In genomic region chr2:111735838-111736711, GRCh38 we compare ENCODE assay signal across 8 cellular contexts.
DNase-seq lines count a peak whose midpoint lies in the region; ATAC-seq, FAIRE-seq and TF ChIP-seq lines count a peak whose summit lies in the region.
"Not testable (repeated sequence)": the region's sequence is repeated elsewhere in the genome, so short reads cannot be mapped to it uniquely, and the experiment has no call there.

No MANE protein-coding gene starts in this region.

- H3K9me3 Mint-ChIP-seq in CD4-positive, CD25-positive, alpha-beta regulatory T cell; stimulated activated memory B cell treated with anti-CD40 and anti-IgM and Interleukin-4, amounts not matched to agents 10 μg/mL and 1 μg/mL and 100 μg/mL, for 72 hours: not testable (repeated sequence)

- H3K4me1 Mint-ChIP-seq in CD4-positive, CD25-positive, alpha-beta regulatory T cell; stimulated activated memory B cell treated with anti-CD40 and anti-IgM and Interleukin-4, amounts not matched to agents 10 μg/mL and 1 μg/mL and 100 μg/mL, for 72 hours: not testable (repeated sequence)

- not testable (repeated sequence) for H3K79me2 ChIP-seq in PC-9 (ENCODE audit: low read depth); fibroblast of lung (ENCODE audit: control insufficient read depth, insufficient read depth, low read length)

- H4K20me1 ChIP-seq in PC-9 (ENCODE audit: insufficient read depth); fibroblast of lung (ENCODE audit: control insufficient read depth, extremely low read depth, insufficient read depth, low read length): not testable (repeated sequence)

- H3F3A ChIP-seq in PC-9 (ENCODE audit: insufficient read depth, low read depth): not testable (repeated sequence)

- POLR2A ChIA-PET in PC-9 (lab: Charles Lee; ENCODE audit: unreplicated experiment): not testable (repeated sequence)

- H3K4me1 ChIP-seq in CD4-positive, CD25-positive, alpha-beta regulatory T cell (ENCODE audit: control insufficient read depth, insufficient read depth, low read length, poor library complexity, severe bottlenecking); adipocyte (ENCODE audit: control insufficient read depth, insufficient read depth, low read length); fibroblast of lung (ENCODE audit: control insufficient read depth, extremely low read depth, insufficient read depth, low read length); lower lobe of right lung: not testable (repeated sequence)
- H3K4me1 ChIP-seq in PC-9 (replicated peaks; ENCODE audit: insufficient read depth): peaks cover 11% of the 10 kb centered on the region

- not testable (repeated sequence) for H3K4me3 ChIP-seq in CD4-positive, CD25-positive, alpha-beta regulatory T cell (ENCODE audit: low read depth, low read length); PC-9; fibroblast of lung (replicated peaks in 1 of 4; ENCODE audit: control extremely low read depth in 1 of 4, insufficient read depth in 1 of 4, low read depth in 3 of 4, low read length in 4 of 4); lower lobe of right lung
- peak overlapping the region; percentile 33 for H3K4me3 ChIP-seq in adipocyte (ENCODE audit: low read length)

- DNase-seq in CD4-positive, CD25-positive, alpha-beta regulatory T cell: peak in 1 of 3 donors; percentile 12
- DNase-seq in GM19239 (ENCODE audit: insufficient read length, low spot score); lower lobe of right lung: not testable (repeated sequence)
- DNase-seq in PC-9 (peak; percentile 24 to 75), adipocyte (ENCODE audit: low read depth) (peak; percentile 76), fibroblast of lung (ENCODE audit: low read depth in 2 of 2) (peak; percentile 18 to 91)

- not testable (repeated sequence) for H3K27ac Mint-ChIP-seq in CD4-positive, CD25-positive, alpha-beta regulatory T cell; stimulated activated memory B cell treated with anti-CD40 and anti-IgM and Interleukin-4, amounts not matched to agents 10 μg/mL and 1 μg/mL and 100 μg/mL, for 72 hours

- H3K27me3 Mint-ChIP-seq in CD4-positive, CD25-positive, alpha-beta regulatory T cell; stimulated activated memory B cell treated with anti-CD40 and anti-IgM and Interleukin-4, amounts not matched to agents 10 μg/mL and 1 μg/mL and 100 μg/mL, for 72 hours: not testable (repeated sequence)

- CTCF ChIA-PET in PC-9 (lab: Charles Lee): not testable (repeated sequence)

- intact Hi-C loops in PC-9 (cut with micrococcal nuclease; ENCODE audit: unreplicated experiment); lower lobe of right lung (cut with DNase I): not testable (repeated sequence)

- not testable (repeated sequence) for H2AFZ ChIP-seq in PC-9; fibroblast of lung (ENCODE audit: low read length)

- not testable (repeated sequence) for H3K27me3 ChIP-seq in CD4-positive, CD25-positive, alpha-beta regulatory T cell (ENCODE audit: control insufficient read depth, insufficient read depth, low read length); PC-9 (ENCODE audit: insufficient read depth, low read depth); adipocyte (replicated peaks; ENCODE audit: control insufficient read depth, insufficient read depth, low read length); fibroblast of lung (ENCODE audit: control insufficient read depth, insufficient read depth, low read length); lower lobe of right lung (ENCODE audit: low read depth)

- not testable (repeated sequence) for H3K9me2 ChIP-seq in PC-9 (ENCODE audit: insufficient read depth)

- FAIRE-seq in GM19239 (lab: Jason Lieb, UNC): peak; percentile 92

- H3K4me3 Mint-ChIP-seq in CD4-positive, CD25-positive, alpha-beta regulatory T cell; stimulated activated memory B cell treated with anti-CD40 and anti-IgM and Interleukin-4, amounts not matched to agents 10 μg/mL and 1 μg/mL and 100 μg/mL, for 72 hours: not testable (repeated sequence)

- peak; percentile 69 to 81 for ATAC-seq in CD4-positive, CD25-positive, alpha-beta regulatory T cell (ENCODE audit: low read depth in 2 of 2)
- ATAC-seq in lower lobe of right lung: peak; percentile 91 to 92
- peak; percentile 77 for ATAC-seq in stimulated activated memory B cell treated with anti-CD40 and anti-IgM and Interleukin-4, amounts not matched to agents 10 μg/mL and 1 μg/mL and 100 μg/mL, for 72 hours

- BruUV-seq in PC-9 (replicated peaks; lab: Mats Ljungman, UMichigan): not testable (repeated sequence)

- H3K9ac ChIP-seq in adipocyte (ENCODE audit: low read length); fibroblast of lung (ENCODE audit: insufficient read depth, low read length): not testable (repeated sequence)

- not testable (repeated sequence) for H3K9me3 ChIP-seq in CD4-positive, CD25-positive, alpha-beta regulatory T cell (ENCODE audit: control insufficient read depth in 2 of 2, low read length in 2 of 2); PC-9 (ENCODE audit: insufficient read depth, low read depth); adipocyte (ENCODE audit: control insufficient read depth, low read length); fibroblast of lung (ENCODE audit: control insufficient read depth, insufficient read depth, low read depth, low read length); lower lobe of right lung

- not testable (repeated sequence) for H3K36me3 ChIP-seq in CD4-positive, CD25-positive, alpha-beta regulatory T cell (ENCODE audit: control insufficient read depth, insufficient read depth, low read length); PC-9 (ENCODE audit: low read depth); adipocyte (ENCODE audit: control insufficient read depth, insufficient read depth, low read length, severe bottlenecking); fibroblast of lung (ENCODE audit: control insufficient read depth, insufficient read depth, low read length); lower lobe of right lung

- not testable (repeated sequence) for H3K36me3 Mint-ChIP-seq in CD4-positive, CD25-positive, alpha-beta regulatory T cell; stimulated activated memory B cell treated with anti-CD40 and anti-IgM and Interleukin-4, amounts not matched to agents 10 μg/mL and 1 μg/mL and 100 μg/mL, for 72 hours

- H3K27ac ChIP-seq in CD4-positive, CD25-positive, alpha-beta regulatory T cell (ENCODE audit: insufficient read depth, low read length, poor library complexity, severe bottlenecking); fibroblast of lung (ENCODE audit: insufficient read depth, low read length): not testable (repeated sequence)
- H3K27ac ChIP-seq in PC-9 (peak overlapping the region; percentile 54), lower lobe of right lung (peak overlapping the region; percentile 11)

- peak; percentile 38; the same call in 1 of the 2 replicates for TF ChIP-seq RAD21 in Ishikawa (IDR thresholded peaks at IDR 0.05; ENCODE audit: low read depth)

- peak; percentile 65 for TF ChIP-seq CTCF in PC-9 (conservative IDR thresholded peaks at IDR 0.05)
- TF ChIP-seq CTCF in fibroblast of lung (conservative IDR thresholded peaks at IDR 0.05 in 1 of 2, IDR thresholded peaks at IDR 0.05 in 1 of 2; ENCODE audit: low read depth in 1 of 2, low read length in 2 of 2): peak; percentile 19 to 32
- TF ChIP-seq CTCF in lower lobe of right lung (IDR thresholded peaks at IDR 0.05): peak; percentile 57

- TF ChIP-seq EP300 in Ishikawa (IDR thresholded peaks at IDR 0.05; ENCODE audit: borderline replicate concordance): not testable (repeated sequence)

- H3K4me2 ChIP-seq in PC-9 (peak overlapping the region; percentile 21; the same call in 1 of the 2 replicates), fibroblast of lung (ENCODE audit: extremely low read depth, insufficient read depth, low read length) (peak overlapping the region; percentile 58)
